18 cellular contexts compared by ENCODE assay signal in genomic region chr5:161369032-161369431, GRCh38.
DNase-seq lines count a peak whose midpoint lies in the region; ATAC-seq and TF ChIP-seq lines count a peak whose summit lies in the region.
"Had no signal": no experiment of that assay in that cellular context is flagged by ENCODE, and none has a peak within 500 bp of the region (broad histone marks: within the 10 kb centered on the region; RNA-seq: fewer than 3 reads in every experiment).

No MANE protein-coding gene starts in this region.

- H3K36me3 Mint-ChIP-seq in brain = no peaks in the 10 kb centered on the region
- H3K36me3 Mint-ChIP-seq in activated naive CD8-positive, alpha-beta T cell treated with anti-CD3 and anti-CD28 coated beads for 36 hours = no peaks in the 10 kb centered on the region
- H3K36me3 Mint-ChIP-seq: CD4-positive, alpha-beta memory T cell had no signal

- no peak overlapping the region for H2BK120ac ChIP-seq in mesenchymal stem cell (ENCODE audit: low read depth, low read length)

- H3K36me3 ChIP-seq in cardiac muscle cell (no peaks in the 10 kb centered on the region), heart right ventricle (no peaks in the 10 kb centered on the region), neural cell (ENCODE audit: insufficient read depth, low read length) (no peaks in the 10 kb centered on the region), mesenchymal stem cell (ENCODE audit: control insufficient read depth in 1 of 2, insufficient read depth in 2 of 2, low read depth in 1 of 2, low read length in 2 of 2) (no peaks in the 10 kb centered on the region)
- H3K36me3 ChIP-seq: HAP-1 had no signal

- TF ChIP-seq EP300 in neural cell (conservative IDR thresholded peaks at IDR 0.05; ENCODE audit: poor library complexity, severe bottlenecking) = peak; percentile 93

- H3K79me2 ChIP-seq in neural cell (replicated peaks; ENCODE audit: insufficient read depth, low read length) = peaks cover 4% of the 10 kb centered on the region

- H3K4ac ChIP-seq in mesenchymal stem cell (ENCODE audit: low read depth in 1 of 2, low read length in 2 of 2) = no peak overlapping the region

- DNase-seq in cardiac muscle cell (ENCODE audit: low read depth in 1 of 2, low spot score in 1 of 2) (peak in 1 of 2 donors; percentile 8), heart right ventricle (no peak), mesenchymal stem cell (no peak), SIG-M5 treated with dmso at 0.1 percent for 504 hours (lab: John Stamatoyannopoulos, UW; ENCODE audit: unreplicated experiment) (no peak)
- DNase-seq in activated naive CD8-positive, alpha-beta T cell treated with anti-CD3 and anti-CD28 coated beads for 36 hours = no peak
- DNase-seq: 8988T; C1 segment of cervical spinal cord; Calu3; CD4-positive, alpha-beta memory T cell; COR-L47; DMS53; DMS79 treated with DMSO at 0.1 percent for 48 hours; GF-D8; GOT3 had no signal

- H3K27me3 ChIP-seq in cardiac muscle cell (no peaks in the 10 kb centered on the region), heart right ventricle (no peaks in the 10 kb centered on the region), neural cell (ENCODE audit: insufficient read depth, low read depth, low read length) (no peaks in the 10 kb centered on the region), mesenchymal stem cell (ENCODE audit: control insufficient read depth in 1 of 2, insufficient read depth in 1 of 2, low read length in 2 of 2) (no peaks in the 10 kb centered on the region)

- TF ChIP-seq RAD21 in neural cell (conservative IDR thresholded peaks at IDR 0.05) = no peak

- H3K4me2 ChIP-seq in neural cell (ENCODE audit: low read length) (peak overlapping the region; percentile 26), mesenchymal stem cell (ENCODE audit: low read length, poor library complexity, severe bottlenecking) (no peak overlapping the region)
- H3K4me2 ChIP-seq: A549 had no signal

- no peak overlapping the region for H3K14ac ChIP-seq in mesenchymal stem cell (ENCODE audit: low read length in 2 of 2)

- intact Hi-C loops in heart right ventricle (cut with DNase I) = loop anchor here in 1 of 10 donors (5.0 kb wide), 1 partner anchor 482 kb away; no protein-coding TSS in a partner anchor

- H3K27ac Mint-ChIP-seq in brain = peak overlapping the region in 4 of 5 experiments; percentile 10 to 61 (median 12)
- no peak overlapping the region for H3K27ac Mint-ChIP-seq in activated naive CD8-positive, alpha-beta T cell treated with anti-CD3 and anti-CD28 coated beads for 36 hours

- no peak for ATAC-seq in heart right ventricle
- ATAC-seq: A549 had no signal

- H2AK5ac ChIP-seq in mesenchymal stem cell (ENCODE audit: low read length, severe bottlenecking) = no peak overlapping the region

- H3K4me1 ChIP-seq in cardiac muscle cell (ENCODE audit: low read depth) (peaks cover 30% of the 10 kb centered on the region), heart right ventricle (no peaks in the 10 kb centered on the region), mesenchymal stem cell (ENCODE audit: control insufficient read depth, insufficient read depth, low read depth, low read length) (no peaks in the 10 kb centered on the region)
- H3K4me1 ChIP-seq: A549, HAP-1 had no signal

- H3K4me3 ChIP-seq in cardiac muscle cell = no peak overlapping the region
- H3K4me3 ChIP-seq in heart right ventricle = no peak overlapping the region
- peak overlapping the region; percentile 40 for H3K4me3 ChIP-seq in neural cell (ENCODE audit: low read length)
- no peak overlapping the region for H3K4me3 ChIP-seq in mesenchymal stem cell (ENCODE audit: insufficient read depth in 1 of 2, low read depth in 1 of 2, low read length in 2 of 2)
- H3K4me3 ChIP-seq: A549, HAP-1 had no signal

- H3K9me2 ChIP-seq in neural cell (ENCODE audit: insufficient read depth, low read length) = no peaks in the 10 kb centered on the region

- H3K23ac ChIP-seq in mesenchymal stem cell (ENCODE audit: low read length in 2 of 2) = no peak overlapping the region

- no peaks in the 10 kb centered on the region for H3K27me3 Mint-ChIP-seq in brain
- H3K27me3 Mint-ChIP-seq in activated naive CD8-positive, alpha-beta T cell treated with anti-CD3 and anti-CD28 coated beads for 36 hours = no peaks in the 10 kb centered on the region
- H3K27me3 Mint-ChIP-seq: CD4-positive, alpha-beta memory T cell had no signal

- H2BK12ac ChIP-seq in mesenchymal stem cell (ENCODE audit: low read length in 2 of 2) = no peak overlapping the region

- H2BK5ac ChIP-seq in mesenchymal stem cell (ENCODE audit: low read depth, low read length, poor library complexity, severe bottlenecking) = no peak overlapping the region

- H2BK15ac ChIP-seq in mesenchymal stem cell (ENCODE audit: low read depth, poor library complexity, severe bottlenecking) = no peak overlapping the region

- no peaks in the 10 kb centered on the region for H3K9me3 Mint-ChIP-seq in brain
- H3K9me3 Mint-ChIP-seq in activated naive CD8-positive, alpha-beta T cell treated with anti-CD3 and anti-CD28 coated beads for 36 hours = no peaks in the 10 kb centered on the region
- H3K9me3 Mint-ChIP-seq: CD4-positive, alpha-beta memory T cell had no signal

- H4K91ac ChIP-seq in mesenchymal stem cell (ENCODE audit: low read length) = no peak overlapping the region

- H3K18ac ChIP-seq in mesenchymal stem cell (ENCODE audit: low read depth in 1 of 2, low read length in 2 of 2) = no peak overlapping the region

- no peaks in the 10 kb centered on the region for H3K79me1 ChIP-seq in mesenchymal stem cell (replicated peaks; ENCODE audit: low read length, poor library complexity, severe bottlenecking)

- H3K27ac ChIP-seq in cardiac muscle cell (peak overlapping the region; percentile 66), heart right ventricle (no peak overlapping the region), neural cell (ENCODE audit: low read length) (peak overlapping the region; percentile 93), mesenchymal stem cell (ENCODE audit: low read length, poor library complexity, severe bottlenecking) (no peak overlapping the region)
- H3K27ac ChIP-seq: A549 had no signal

- no peak overlapping the region for H4K8ac ChIP-seq in mesenchymal stem cell (ENCODE audit: low read length)

- H3K9ac ChIP-seq in neural cell (ENCODE audit: low read length) (peak overlapping the region; percentile 55), mesenchymal stem cell (ENCODE audit: low read length) (no peak overlapping the region)

- H3F3A ChIP-seq in neural cell (ENCODE audit: insufficient read depth, low read length, poor library complexity, severe bottlenecking) = peaks cover 14% of the 10 kb centered on the region

- TF ChIP-seq CTCF in cardiac muscle cell (IDR thresholded peaks at IDR 0.05; ENCODE audit: low read depth, low read length) (no peak), heart right ventricle (IDR thresholded peaks at IDR 0.05) (no peak), brain (conservative IDR thresholded peaks at IDR 0.05) (no peak), neural cell (IDR thresholded peaks at IDR 0.05; ENCODE audit: poor library complexity, severe bottlenecking) (no peak)

- H2AFZ ChIP-seq in neural cell (ENCODE audit: low read depth, low read length) (no peak overlapping the region), mesenchymal stem cell (ENCODE audit: low read depth, low read length) (no peak overlapping the region)

- WGBS in heart right ventricle, 2 donors = 4 to 14% methylated on average over 2 of the region's 2 CpGs
- 17% methylated on average over 1 of the region's 2 CpGs for WGBS in mesenchymal stem cell

- H3K4me1 Mint-ChIP-seq in brain = peaks cover 34% of the 10 kb centered on the region
- no peaks in the 10 kb centered on the region for H3K4me1 Mint-ChIP-seq in activated naive CD8-positive, alpha-beta T cell treated with anti-CD3 and anti-CD28 coated beads for 36 hours
- H3K4me1 Mint-ChIP-seq: CD4-positive, alpha-beta memory T cell had no signal

- peak overlapping the region in 2 of 5 experiments; percentile 2 to 36 for H3K4me3 Mint-ChIP-seq in brain
- H3K4me3 Mint-ChIP-seq in activated naive CD8-positive, alpha-beta T cell treated with anti-CD3 and anti-CD28 coated beads for 36 hours = no peak overlapping the region
- H3K4me3 Mint-ChIP-seq: CD4-positive, alpha-beta memory T cell had no signal

- H4K20me1 ChIP-seq in neural cell (ENCODE audit: insufficient read depth) = no peaks in the 10 kb centered on the region

- H3K9me3 ChIP-seq in cardiac muscle cell (ENCODE audit: low read depth) = no peaks in the 10 kb centered on the region
- H3K9me3 ChIP-seq in heart right ventricle = no peaks in the 10 kb centered on the region
- no peaks in the 10 kb centered on the region for H3K9me3 ChIP-seq in neural cell (ENCODE audit: low read length)
- no peaks in the 10 kb centered on the region for H3K9me3 ChIP-seq in mesenchymal stem cell (ENCODE audit: control insufficient read depth, low read length)
- H3K9me3 ChIP-seq: A549, HAP-1 had no signal

TF ChIP-seq in neural cell, 6 proteins besides CTCF, POLR2A, EP300 and RAD21:
- TF ChIP-seq REST (IDR thresholded peaks at IDR 0.05; ENCODE audit: borderline replicate concordance) (peak; percentile 61), SMC3 (conservative IDR thresholded peaks at IDR 0.05; ENCODE audit: poor library complexity) (no peak), POLR2AphosphoS5 (IDR thresholded peaks at IDR 0.05) (peak; percentile 63)

Comparison
In these comparisons a context has a peak if more than half of its experiments do, and no peak if none do; other contexts are left out.
1. H3K27ac ChIP-seq: peak in cardiac muscle cell (single experiment) and neural cell (single experiment); none in heart right ventricle (0 of 10) and mesenchymal stem cell (single experiment).